Comparison of ENCODE assay signal across 20 cellular contexts in the genomic region with DNA sequence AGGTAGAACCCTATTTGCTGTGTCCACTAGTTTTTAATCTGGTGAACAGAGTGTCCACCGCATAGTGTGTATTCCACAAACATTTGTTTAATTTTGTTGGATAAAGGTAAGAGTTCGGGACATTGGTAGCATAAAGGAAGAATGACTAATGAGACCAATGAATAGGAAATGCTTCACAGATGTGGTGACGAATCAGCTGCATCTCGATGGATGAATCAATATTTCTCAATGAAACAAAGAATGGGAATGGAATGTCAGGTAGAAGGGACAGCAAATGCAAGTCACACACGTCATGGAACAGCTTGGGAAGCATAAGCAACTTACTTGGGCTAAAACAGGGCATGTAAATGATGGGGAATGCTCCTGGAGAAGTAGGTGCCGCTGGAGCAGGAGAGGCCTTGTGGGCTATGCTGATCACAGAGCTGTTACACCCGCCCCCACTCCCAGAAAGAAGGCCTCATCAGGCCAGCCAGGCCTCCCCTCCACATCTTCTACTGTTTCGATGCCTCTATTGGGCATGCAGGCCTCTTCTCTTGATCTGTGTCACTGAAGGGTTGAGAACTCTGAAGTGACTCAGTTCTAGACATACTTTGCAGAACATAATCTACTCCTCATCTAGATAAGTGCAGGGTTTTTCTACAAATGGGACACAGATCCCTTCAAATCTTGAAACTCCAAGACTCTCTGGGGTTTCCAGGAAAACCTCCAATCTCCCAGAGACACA.
A peak's percentile ranks its signal among the peaks of the same experiment; 100 is the strongest.
DNase-seq lines count a peak whose midpoint lies in the region; ATAC-seq, FAIRE-seq and TF ChIP-seq lines count a peak whose summit lies in the region.
"Had no signal": no experiment of that assay in that cellular context is flagged by ENCODE, and none has a peak within 500 bp of the region (broad histone marks: within the 10 kb centered on the region; RNA-seq: fewer than 3 reads in every experiment).

No MANE protein-coding gene starts in this region.

- in situ Hi-C loops in HAP-1 (cut with MboI; ENCODE audit: low sequenced_read_pairs), result no loop called here

- no peaks in the 10 kb centered on the region for H3K36me3 Mint-ChIP-seq in activated T-helper 17 cell treated with anti-CD3 and anti-CD28 coated beads, Interleukin-2, amount 50 U/mL, for 72 hours (ENCODE audit: low read depth)
- H3K36me3 Mint-ChIP-seq: CD8-positive, alpha-beta T cell; stimulated activated memory B cell treated with anti-CD40 and anti-IgM and Interleukin-4, amounts not matched to agents 10 μg/mL and 1 μg/mL and 100 μg/mL, for 72 hours had no signal

- H3K27me3 ChIP-seq in kidney epithelial cell (ENCODE audit: control insufficient read depth, insufficient read depth, low read length) (no peaks in the 10 kb centered on the region), HAP-1 (ENCODE audit: low read depth) (no peaks in the 10 kb centered on the region)
- H3K27me3 ChIP-seq: SJCRH30, tibial nerve had no signal

- no peak for TF ChIP-seq POLR2A in H54 (IDR thresholded peaks at IDR 0.05; ENCODE audit: low read depth, low read length)

- H3K4me1 Mint-ChIP-seq in activated T-helper 17 cell treated with anti-CD3 and anti-CD28 coated beads, Interleukin-2, amount 50 U/mL, for 72 hours, result peaks cover 13% of the 10 kb centered on the region
- H3K4me1 Mint-ChIP-seq: stimulated activated memory B cell treated with anti-CD40 and anti-IgM and Interleukin-4, amounts not matched to agents 10 μg/mL and 1 μg/mL and 100 μg/mL, for 72 hours had no signal

- no peaks in the 10 kb centered on the region for H3K9me3 ChIP-seq in HAP-1
- H3K9me3 ChIP-seq: prostate gland, SJCRH30, tibial nerve had no signal

- peaks cover 4% of the 10 kb centered on the region for H3K9me3 Mint-ChIP-seq in activated T-helper 17 cell treated with anti-CD3 and anti-CD28 coated beads, Interleukin-2, amount 50 U/mL, for 72 hours
- H3K9me3 Mint-ChIP-seq: stimulated activated memory B cell treated with anti-CD40 and anti-IgM and Interleukin-4, amounts not matched to agents 10 μg/mL and 1 μg/mL and 100 μg/mL, for 72 hours had no signal

- H3K4me3 Mint-ChIP-seq in activated T-helper 17 cell treated with anti-CD3 and anti-CD28 coated beads, Interleukin-2, amount 50 U/mL, for 72 hours, result no peak overlapping the region
- H3K4me3 Mint-ChIP-seq: activated naive CD8-positive, alpha-beta T cell; CD8-positive, alpha-beta T cell; stimulated activated memory B cell treated with anti-CD40 and anti-IgM and Interleukin-4, amounts not matched to agents 10 μg/mL and 1 μg/mL and 100 μg/mL, for 72 hours had no signal

- peaks cover 15% of the 10 kb centered on the region for H3K4me1 ChIP-seq in HAP-1
- H3K4me1 ChIP-seq: prostate gland, SJCRH30, tibial nerve had no signal

- peak; percentile 83 for ATAC-seq in activated T-helper 17 cell treated with anti-CD3 and anti-CD28 coated beads, Interleukin-2, amount 50 U/mL, for 72 hours (replicated peaks)
- no peak for ATAC-seq in GM21737 (IDR thresholded peaks at IDR 0.05; ENCODE audit: unreplicated experiment)
- ATAC-seq: activated CD4-positive, CD25-positive, alpha-beta regulatory T cell treated with anti-CD3 and anti-CD28 coated beads, Interleukin-2, amount 50 U/mL, for 24 hours; CD8-positive, alpha-beta T cell; stimulated activated memory B cell treated with anti-CD40 and anti-IgM and Interleukin-4, amounts not matched to agents 10 μg/mL and 1 μg/mL and 100 μg/mL, for 72 hours had no signal

- H3K27ac Mint-ChIP-seq in activated T-helper 17 cell treated with anti-CD3 and anti-CD28 coated beads, Interleukin-2, amount 50 U/mL, for 72 hours, result peak overlapping the region; percentile 18
- H3K27ac Mint-ChIP-seq: activated naive CD8-positive, alpha-beta T cell; CD8-positive, alpha-beta T cell; stimulated activated memory B cell treated with anti-CD40 and anti-IgM and Interleukin-4, amounts not matched to agents 10 μg/mL and 1 μg/mL and 100 μg/mL, for 72 hours had no signal

- TF ChIP-seq CTCF in kidney epithelial cell (IDR thresholded peaks at IDR 0.05; ENCODE audit: insufficient read depth, low read length, poor library complexity, severe bottlenecking), result no peak

- H3K4me3 ChIP-seq in kidney epithelial cell (ENCODE audit: low read depth, low read length) (no peak overlapping the region), HAP-1 (no peak overlapping the region)
- H3K4me3 ChIP-seq: prostate gland, SJCRH30, tibial nerve had no signal

- DNase-seq in activated CD4-positive, alpha-beta T cell treated with anti-CD3 and anti-CD28 coated beads for 48 hours, result peak; percentile 21
- DNase-seq in activated CD4-positive, alpha-beta T cell treated with anti-CD3 and anti-CD28 coated beads, Interleukin-2, amount 50 U/mL, for 1 hour, result no peak
- DNase-seq in H54 (ENCODE audit: insufficient read length, low spot score), result peak; percentile 8
- DNase-seq in kidney epithelial cell (ENCODE audit: low read depth), result peak; percentile 18
- no peak for DNase-seq in cerebellar nuclear complex (lab: John Stamatoyannopoulos, UW)
- DNase-seq in HAP-1 (ENCODE audit: low spot score in 2 of 2), result no peak
- DNase-seq: CD8-positive, alpha-beta T cell; effector CD8-positive, alpha-beta T cell; hippocampal formation; midbrain; NCI-H2081; NCI-H510A; SJCRH30 had no signal

- no peaks in the 10 kb centered on the region for H3K36me3 ChIP-seq in kidney epithelial cell (ENCODE audit: control insufficient read depth, insufficient read depth, low read length)
- H3K36me3 ChIP-seq in HAP-1 (replicated peaks), result no peaks in the 10 kb centered on the region
- H3K36me3 ChIP-seq: prostate gland, SJCRH30, tibial nerve had no signal

- peak; percentile 61 for FAIRE-seq in H54 (lab: Jason Lieb, UNC)

- H3K27me3 Mint-ChIP-seq in activated T-helper 17 cell treated with anti-CD3 and anti-CD28 coated beads, Interleukin-2, amount 50 U/mL, for 72 hours, result no peaks in the 10 kb centered on the region
- H3K27me3 Mint-ChIP-seq: activated naive CD8-positive, alpha-beta T cell; stimulated activated memory B cell treated with anti-CD40 and anti-IgM and Interleukin-4, amounts not matched to agents 10 μg/mL and 1 μg/mL and 100 μg/mL, for 72 hours had no signal

Comparison
In these comparisons a context has a peak if more than half of its experiments do, and no peak if none do; other contexts are left out.
1. DNase-seq: peak in activated CD4-positive, alpha-beta T cell treated with anti-CD3 and anti-CD28 coated beads for 48 hours (single experiment), H54 (single experiment) and kidney epithelial cell (single experiment); none in activated CD4-positive, alpha-beta T cell treated with anti-CD3 and anti-CD28 coated beads, Interleukin-2, amount 50 U/mL, for 1 hour (single experiment), cerebellar nuclear complex (0 of 2) and HAP-1 (0 of 2).